23 cellular contexts compared by ENCODE assay signal in genomic region chr21:42025392-42026071, GRCh38. TPM values are rescaled to one million over a fixed set of nuclear protein-coding genes. Genes with fewer than 3 reads are reported as not detected.
A peak's percentile ranks its signal among the peaks of the same experiment; 100 is the strongest.
DNase-seq lines count a peak whose midpoint lies in the region; ATAC-seq, FAIRE-seq and TF ChIP-seq lines count a peak whose summit lies in the region.
"Had no signal": no experiment of that assay in that cellular context is flagged by ENCODE, and none has a peak within 500 bp of the region (broad histone marks: within the 10 kb centered on the region; RNA-seq: fewer than 3 reads in every experiment).

No MANE protein-coding gene starts in this region.

- H3K4me3 ChIP-seq in SK-N-SH (ENCODE audit: low read depth in 2 of 2, low read length in 1 of 2) (no peak overlapping the region), astrocyte (ENCODE audit: insufficient read depth, low read depth, low read length) (no peak overlapping the region), hepatocyte (no peak overlapping the region), vagina (no peak overlapping the region)
- H3K4me3 ChIP-seq: PC-9, testis had no signal

- no peak for FAIRE-seq in astrocyte (lab: Jason Lieb, UNC)
- FAIRE-seq: H54 had no signal

- no peaks in the 10 kb centered on the region for H4K20me1 ChIP-seq in SK-N-SH (ENCODE audit: insufficient read depth)
- no peaks in the 10 kb centered on the region for H4K20me1 ChIP-seq in astrocyte (ENCODE audit: insufficient read depth, low read length)
- H4K20me1 ChIP-seq in hepatocyte (ENCODE audit: insufficient read depth, poor library complexity, severe bottlenecking) = no peaks in the 10 kb centered on the region

- H3K36me3 ChIP-seq in SK-N-SH (replicated peaks in 1 of 2; ENCODE audit: control insufficient read depth in 1 of 2, insufficient read depth in 2 of 2, low read length in 1 of 2) (no peaks in the 10 kb centered on the region), astrocyte (ENCODE audit: insufficient read depth, low read length) (no peaks in the 10 kb centered on the region), hepatocyte (replicated peaks; ENCODE audit: insufficient read depth, low read depth) (no peaks in the 10 kb centered on the region), vagina (no peaks in the 10 kb centered on the region)

- H3K27me3 ChIP-seq in SK-N-SH (ENCODE audit: insufficient read depth) (peaks cover 5% of the 10 kb centered on the region), astrocyte (ENCODE audit: insufficient read depth, low read length) (peaks cover 21% of the 10 kb centered on the region), hepatocyte (no peaks in the 10 kb centered on the region), vagina (no peaks in the 10 kb centered on the region)
- H3K27me3 ChIP-seq: testis had no signal

- H3K36me3 Mint-ChIP-seq in astrocyte (ENCODE audit: low read depth, unreplicated experiment) = no peaks in the 10 kb centered on the region
- H3K36me3 Mint-ChIP-seq: brain, immature natural killer cell had no signal

- TF ChIP-seq CTCF in SK-N-SH (IDR thresholded peaks at IDR 0.05) (no peak), astrocyte (IDR thresholded peaks at IDR 0.05; ENCODE audit: insufficient read depth, low read depth, low read length) (no peak), hepatocyte (IDR thresholded peaks at IDR 0.05; ENCODE audit: poor library complexity) (no peak), vagina (IDR thresholded peaks at IDR 0.05) (no peak)

- no peaks in the 10 kb centered on the region for H3F3A ChIP-seq in SK-N-SH (replicated peaks; ENCODE audit: insufficient read depth)

- H3K4me2 ChIP-seq in SK-N-SH = no peak overlapping the region
- peak overlapping the region; percentile 23 for H3K4me2 ChIP-seq in astrocyte (ENCODE audit: low read length)
- H3K4me2 ChIP-seq in hepatocyte = no peak overlapping the region
- H3K4me2 ChIP-seq: PC-9 had no signal

- POLR2A ChIA-PET in SK-N-SH (lab: Yijun Ruan, JAX) = no interaction called here

- no peak overlapping the region for H3K27ac Mint-ChIP-seq in astrocyte (ENCODE audit: unreplicated experiment)
- H3K27ac Mint-ChIP-seq: immature natural killer cell had no signal

- DNase-seq in SK-N-SH = no peak
- DNase-seq in astrocyte (ENCODE audit: low read depth) = peak; percentile 77
- peak; percentile 28 for DNase-seq in hepatocyte (ENCODE audit: low spot score)
- no peak for DNase-seq in vagina (ENCODE audit: extremely low spot score in 2 of 2)
- DNase-seq in NCI-H2171 treated with DMSO at 0.1 percent for 48 hours (lab: John Stamatoyannopoulos, UW) = no peak
- DNase-seq in activated effector memory CD4-positive, alpha-beta T cell treated with anti-CD3 and anti-CD28 coated beads, Interleukin-2, amount 50 U/mL, for 16 hours = no peak
- DNase-seq in GDM1 (lab: John Stamatoyannopoulos, UW) = no peak
- DNase-seq: activated B cell treated with CpG ODN at 0.5 μM for 24 hours; activated gamma-delta T cell; immature natural killer cell; MV-4-11; NCI-H2107; PC-9; stimulated activated CD4-positive, alpha-beta T cell treated with anti-CD3 and anti-CD28 coated beads, Interleukin-4, amount 100 ng/mL, for 1 hour; stimulated activated CD8-positive, alpha-beta memory T cell treated with anti-CD3 and anti-CD28 coated beads, Interleukin-4, amount 100 ng/mL, for 48 hours; SW 1271; testis had no signal

- peaks cover 9% of the 10 kb centered on the region for H3K9me3 Mint-ChIP-seq in astrocyte (ENCODE audit: unreplicated experiment)
- H3K9me3 Mint-ChIP-seq: activated B cell treated with CpG ODN at 0.5 μM for 24 hours, immature natural killer cell had no signal

- H3K9ac ChIP-seq in SK-N-SH (no peak overlapping the region), astrocyte (ENCODE audit: low read length) (peak overlapping the region; percentile 32)

- H2AFZ ChIP-seq in SK-N-SH (ENCODE audit: low read depth) (no peak overlapping the region), astrocyte (ENCODE audit: low read depth, low read length) (peak overlapping the region; percentile 3), hepatocyte (no peak overlapping the region)
- H2AFZ ChIP-seq: PC-9 had no signal

- H3K27ac ChIP-seq in SK-N-SH (ENCODE audit: low read depth in 2 of 2, low read length in 1 of 2) (no peak overlapping the region), astrocyte (ENCODE audit: low read depth, low read length) (peak overlapping the region; percentile 55), hepatocyte (no peak overlapping the region), vagina (peak overlapping the region; percentile 33)
- H3K27ac ChIP-seq: 22Rv1, PC-9, testis had no signal

- ATAC-seq in SK-N-SH treated with all-trans-retinoic acid at 6 μM for 48 hours = 0 out of 3 replicates have a peak, but pooled peaks have one; percentile 40

- no peak for TF ChIP-seq EP300 in SK-N-SH (IDR thresholded peaks at IDR 0.05; ENCODE audit: borderline replicate concordance in 1 of 2, low read depth in 1 of 2, low read length in 1 of 2)

- H3K4me1 ChIP-seq in SK-N-SH (ENCODE audit: control insufficient read depth in 1 of 2, insufficient read depth in 2 of 2, low read depth in 1 of 2, low read length in 1 of 2) = no peaks in the 10 kb centered on the region; a peak in 1 of 4 replicates
- peaks cover 12% of the 10 kb centered on the region for H3K4me1 ChIP-seq in astrocyte (ENCODE audit: insufficient read depth, low read length)
- H3K4me1 ChIP-seq in hepatocyte (ENCODE audit: insufficient read depth) = no peaks in the 10 kb centered on the region
- peaks cover 12% of the 10 kb centered on the region for H3K4me1 ChIP-seq in vagina
- H3K4me1 ChIP-seq: testis had no signal

- intact Hi-C loops in vagina (cut with DNase I) = loop anchor here (10.0 kb wide), 1 partner anchor 79 kb away; no protein-coding TSS in a partner anchor

- H3K9me3 ChIP-seq in SK-N-SH = no peaks in the 10 kb centered on the region
- H3K9me3 ChIP-seq in astrocyte (ENCODE audit: insufficient read depth, low read depth, low read length) = no peaks in the 10 kb centered on the region
- no peaks in the 10 kb centered on the region for H3K9me3 ChIP-seq in hepatocyte (ENCODE audit: low read depth)
- no peaks in the 10 kb centered on the region for H3K9me3 ChIP-seq in vagina
- H3K9me3 ChIP-seq: testis had no signal

- H3K27me3 Mint-ChIP-seq in astrocyte (ENCODE audit: low read depth, unreplicated experiment) = peaks cover 21% of the 10 kb centered on the region

- H3K79me2 ChIP-seq in SK-N-SH (ENCODE audit: insufficient read depth) (no peaks in the 10 kb centered on the region), astrocyte (ENCODE audit: insufficient read depth, low read length) (no peaks in the 10 kb centered on the region), hepatocyte (no peaks in the 10 kb centered on the region)

- peaks cover 6% of the 10 kb centered on the region for H3K4me1 Mint-ChIP-seq in astrocyte (ENCODE audit: low read depth, unreplicated experiment)
- H3K4me1 Mint-ChIP-seq: immature natural killer cell had no signal

- no peak overlapping the region for H3K4me3 Mint-ChIP-seq in astrocyte (ENCODE audit: unreplicated experiment)
- H3K4me3 Mint-ChIP-seq: activated B cell treated with CpG ODN at 0.5 μM for 24 hours, immature natural killer cell had no signal

- CTCF ChIA-PET in SK-N-SH (lab: Yijun Ruan, JAX) = interaction anchor here (0.7 to 1.3 kb wide), 2 partner anchors 82 to 209 kb away, joined by 3 read pairs; no protein-coding TSS in a partner anchor

- TF ChIP-seq RAD21 in SK-N-SH (IDR thresholded peaks at IDR 0.05; ENCODE audit: low read length) = no peak

- no peak for TF ChIP-seq POLR2A in vagina (IDR thresholded peaks at IDR 0.05)

- H3K9me2 ChIP-seq in SK-N-SH = no peaks in the 10 kb centered on the region
- no peaks in the 10 kb centered on the region for H3K9me2 ChIP-seq in hepatocyte (replicated peaks; ENCODE audit: insufficient read depth)

- 63% methylated on average over 11 of the region's 11 CpGs for WGBS in SK-N-SH (ENCODE audit: low lambda C conversion rate)
- WGBS in hepatocyte (ENCODE audit: low lambda C conversion rate, missing lambda C conversion rate) = 63% methylated on average over 11 of the region's 11 CpGs

TF ChIP-seq in SK-N-SH treated with all-trans-retinoic acid at 6 μM for 48 hours, 23 proteins besides CTCF, POLR2A, EP300 and RAD21 (continues in another document):
- TF ChIP-seq CSDC2 (CRISPR knock-in tag; IDR thresholded peaks at IDR 0.05) (no peak), ARNTL (CRISPR knock-in tag; IDR thresholded peaks at IDR 0.05; ENCODE audit: borderline replicate concordance, low read depth) (no peak)

TF ChIP-seq in SK-N-SH, 30 proteins besides CTCF, POLR2A, EP300 and RAD21:
- no peak for TF ChIP-seq USF1 (IDR thresholded peaks at IDR 0.05; ENCODE audit: borderline replicate concordance, low read depth)

RNA-seq across cellular contexts. Expression of gene ZBTB21, which starts 15.4 kb away (rescaled TPM):
- 2.9 and 3.8 TPM in 2 replicates for polyA plus RNA-seq in SK-N-SH (2012; rRNA removed)
- polyA plus RNA-seq in SK-N-SH (2012; cell fraction: cytosol; rRNA removed) = 2.7 and 3.8 TPM in 2 replicates
- polyA plus RNA-seq in SK-N-SH (2012; cell fraction: nucleus; rRNA removed) = 8.0 and 11.4 TPM in 2 replicates
- total RNA-seq in astrocyte = 18.3 and 20.5 TPM in 2 replicates
- total RNA-seq in hepatocyte = 13.8 and 21.5 TPM in 2 replicates
- polyA plus RNA-seq in hepatocyte = 6.0 and 8.1 TPM in 2 replicates
- 16.7 TPM for total RNA-seq in vagina

RNA-seq across cellular contexts. Expression of gene UMODL1, which starts 45.6 kb away (rescaled TPM):
- polyA plus RNA-seq in SK-N-SH (2012; rRNA removed) (not detected in 2 replicates), hepatocyte (0.15 TPM in 1 of 2 replicates, not detected in the other)
- polyA plus RNA-seq in SK-N-SH (2012; cell fraction: cytosol; rRNA removed) = not detected in 2 replicates
- polyA plus RNA-seq in SK-N-SH (2012; cell fraction: nucleus; rRNA removed) = not detected in 2 replicates
- total RNA-seq in astrocyte (0.10 TPM in 1 of 2 replicates, not detected in the other), hepatocyte (0.16 and 0.47 TPM in 2 replicates), vagina (not detected)
- total RNA-seq: G401, glomerular endothelial cell, PC-9 had no signal
- polyA plus RNA-seq: immature natural killer cell had no signal

Comparison
In these comparisons a context has a peak if more than half of its experiments do, and no peak if none do; other contexts are left out.
1. DNase-seq: peak in astrocyte (single experiment) and hepatocyte (single experiment); none in SK-N-SH (single experiment), vagina (0 of 2), NCI-H2171 treated with DMSO at 0.1 percent for 48 hours (single experiment), activated effector memory CD4-positive, alpha-beta T cell treated with anti-CD3 and anti-CD28 coated beads, Interleukin-2, amount 50 U/mL, for 16 hours (single experiment) and GDM1 (single experiment).
2. H3K27ac ChIP-seq: peak in astrocyte (single experiment) and vagina (single experiment); none in SK-N-SH (0 of 2) and hepatocyte (single experiment).